1 cellular context compared by ENCODE assay signal in the genomic region with DNA sequence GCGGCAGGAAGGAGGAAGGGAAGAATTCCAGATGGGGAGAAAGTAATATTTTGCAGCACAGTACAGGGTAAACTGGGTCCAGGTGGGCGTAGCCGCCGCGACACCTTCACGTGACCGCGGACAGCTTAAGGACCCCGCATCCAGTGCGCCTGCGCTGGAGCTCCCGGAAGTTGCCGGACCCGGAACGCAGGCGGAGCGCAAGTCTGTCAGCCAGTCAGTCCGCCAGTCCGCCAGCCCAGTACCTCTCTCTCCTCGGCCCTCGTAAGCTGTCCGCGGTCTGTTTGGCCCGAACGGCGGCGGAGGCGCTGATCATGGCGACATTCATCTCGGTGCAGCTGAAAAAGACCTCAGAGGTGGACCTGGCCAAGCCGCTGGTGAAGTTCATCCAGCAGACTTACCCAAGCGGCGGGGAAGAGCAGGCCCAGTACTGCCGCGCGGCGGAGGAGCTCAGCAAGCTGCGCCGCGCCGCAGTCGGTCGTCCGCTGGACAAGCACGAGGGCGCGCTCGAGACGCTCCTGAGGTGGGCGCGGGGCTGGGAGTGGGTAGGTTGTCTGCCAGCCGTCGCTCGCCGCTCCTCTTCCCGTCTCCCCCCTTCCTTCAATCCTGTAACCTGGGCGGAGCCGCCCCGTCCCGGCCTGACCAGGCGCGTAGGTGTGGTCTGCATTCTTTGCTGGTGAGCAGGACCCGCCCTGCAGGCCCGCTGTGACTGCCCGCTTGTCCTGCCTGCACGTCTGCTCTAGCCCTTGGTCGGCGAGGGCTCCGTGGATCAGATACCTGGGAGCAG.
TF ChIP-seq lines count a peak whose summit lies in the region.

A gene with protein sequence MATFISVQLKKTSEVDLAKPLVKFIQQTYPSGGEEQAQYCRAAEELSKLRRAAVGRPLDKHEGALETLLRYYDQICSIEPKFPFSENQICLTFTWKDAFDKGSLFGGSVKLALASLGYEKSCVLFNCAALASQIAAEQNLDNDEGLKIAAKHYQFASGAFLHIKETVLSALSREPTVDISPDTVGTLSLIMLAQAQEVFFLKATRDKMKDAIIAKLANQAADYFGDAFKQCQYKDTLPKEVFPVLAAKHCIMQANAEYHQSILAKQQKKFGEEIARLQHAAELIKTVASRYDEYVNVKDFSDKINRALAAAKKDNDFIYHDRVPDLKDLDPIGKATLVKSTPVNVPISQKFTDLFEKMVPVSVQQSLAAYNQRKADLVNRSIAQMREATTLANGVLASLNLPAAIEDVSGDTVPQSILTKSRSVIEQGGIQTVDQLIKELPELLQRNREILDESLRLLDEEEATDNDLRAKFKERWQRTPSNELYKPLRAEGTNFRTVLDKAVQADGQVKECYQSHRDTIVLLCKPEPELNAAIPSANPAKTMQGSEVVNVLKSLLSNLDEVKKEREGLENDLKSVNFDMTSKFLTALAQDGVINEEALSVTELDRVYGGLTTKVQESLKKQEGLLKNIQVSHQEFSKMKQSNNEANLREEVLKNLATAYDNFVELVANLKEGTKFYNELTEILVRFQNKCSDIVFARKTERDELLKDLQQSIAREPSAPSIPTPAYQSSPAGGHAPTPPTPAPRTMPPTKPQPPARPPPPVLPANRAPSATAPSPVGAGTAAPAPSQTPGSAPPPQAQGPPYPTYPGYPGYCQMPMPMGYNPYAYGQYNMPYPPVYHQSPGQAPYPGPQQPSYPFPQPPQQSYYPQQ (plus strand): TSS at position 213 of the 784 bp plus-strand sequence. CDS start 99 bp downstream, at position 312.

TF ChIP-seq in K562, 482 proteins besides CTCF, POLR2A, EP300 and RAD21 (continued from another document and continues in another):
- TF ChIP-seq ZBTB12 (CRISPR knock-in tag; IDR thresholded peaks at IDR 0.05) (no peak), PPARD (CRISPR knock-in tag; IDR thresholded peaks at IDR 0.05) (no peak), PHB (CRISPR knock-in tag; IDR thresholded peaks at IDR 0.05) (no peak), GABPA (tag; conservative IDR thresholded peaks at IDR 0.05; ENCODE audit: low read depth) (peak; percentile 96), CEBPB (tag; IDR thresholded peaks at IDR 0.05) (no peak), SMARCE1 (IDR thresholded peaks at IDR 0.05) (0 out of 2 replicates have a peak, but pooled peaks have one; percentile 52), TFAP4 (CRISPR knock-in tag; IDR thresholded peaks at IDR 0.05; ENCODE audit: borderline replicate concordance) (peak; percentile 86), ETV6 (IDR thresholded peaks at IDR 0.05; ENCODE audit: borderline replicate concordance in 1 of 2, low read depth in 2 of 2, low read length in 1 of 2) (no peak), ETV6 (CRISPR knock-in tag; IDR thresholded peaks at IDR 0.05; ENCODE audit: borderline replicate concordance) (peak; percentile 80; the same call in 1 of the 2 replicates), U2AF1 (optimal IDR thresholded peaks at IDR 0.05; ENCODE audit: low read depth, low read length) (peak; percentile 92), ZNF589 (CRISPR knock-in tag; IDR thresholded peaks at IDR 0.05; ENCODE audit: low read depth) (no peak), LARP7 (IDR thresholded peaks at IDR 0.05) (0 out of 2 replicates have a peak, but pooled peaks have one; percentile 2), SIN3B (IDR thresholded peaks at IDR 0.05; ENCODE audit: low read depth) (peak; percentile 89), RAD51 (IDR thresholded peaks at IDR 0.05; ENCODE audit: borderline replicate concordance, low read depth) (peak; percentile 97), YBX1 (IDR thresholded peaks at IDR 0.05) (no peak), MIER1 (IDR thresholded peaks at IDR 0.05; ENCODE audit: low read depth) (no peak; the same call in 1 of the 2 replicates), NR2C2 (CRISPR knock-in tag; IDR thresholded peaks at IDR 0.05) (peak; percentile 84), NR2C2 (tag; IDR thresholded peaks at IDR 0.05) (peak; percentile 79), CHD1 (IDR thresholded peaks at IDR 0.05; ENCODE audit: low read length) (no peak), POLR3G (IDR thresholded peaks at IDR 0.05; ENCODE audit: extremely low read depth, insufficient read length, insufficient replicate concordance) (no peak), PHB2 (IDR thresholded peaks at IDR 0.05; ENCODE audit: low read depth) (no peak), CC2D1A (IDR thresholded peaks at IDR 0.05) (0 out of 2 replicates have a peak, but pooled peaks have one; percentile 21), ZC3H11A (IDR thresholded peaks at IDR 0.05; ENCODE audit: low read depth, low read length) (no peak), SP1 (CRISPR knock-in tag; IDR thresholded peaks at IDR 0.05) (peak; percentile 89), ERF (CRISPR knock-in tag; IDR thresholded peaks at IDR 0.05) (peak; percentile 27; the same call in 1 of the 2 replicates), SMAD1 (IDR thresholded peaks at IDR 0.05; ENCODE audit: low read depth, low read length, partially characterized antibody) (peak; percentile 36), ZNF263 (CRISPR knock-in tag; IDR thresholded peaks at IDR 0.05; ENCODE audit: borderline replicate concordance) (peak; percentile 51; the same call in 1 of the 2 replicates), SMARCA4 (IDR thresholded peaks at IDR 0.05) (peak; percentile 33; the same call in 1 of the 2 replicates), TCF7 (IDR thresholded peaks at IDR 0.05; ENCODE audit: borderline replicate concordance) (peak; percentile 35; the same call in 1 of the 2 replicates), ZKSCAN1 (IDR thresholded peaks at IDR 0.05; ENCODE audit: low read depth, low read length) (peak; percentile 55), JUNB (CRISPR knock-in tag; conservative IDR thresholded peaks at IDR 0.05) (no peak), JUN (IDR thresholded peaks at IDR 0.05; ENCODE audit: borderline replicate concordance, low read depth, low read length) (peak; percentile 53; the same call in 1 of the 2 replicates), JUN (CRISPR knock-in tag; IDR thresholded peaks at IDR 0.05; ENCODE audit: borderline replicate concordance) (peak; percentile 91), CREM (IDR thresholded peaks at IDR 0.05; ENCODE audit: low read depth) (peak; percentile 46), L3MBTL2 (IDR thresholded peaks at IDR 0.05) (peak; percentile 91), GTF2F1 (IDR thresholded peaks at IDR 0.05; ENCODE audit: low read depth, low read length) (no peak), RFX5 (IDR thresholded peaks at IDR 0.05; ENCODE audit: low read depth, low read length) (no peak), RNF2 (IDR thresholded peaks at IDR 0.05) (peak; percentile 75), ZNF175 (CRISPR knock-in tag; IDR thresholded peaks at IDR 0.05; ENCODE audit: low read depth) (peak; percentile 56; the same call in 1 of the 2 replicates), ZNF561 (CRISPR knock-in tag; conservative IDR thresholded peaks at IDR 0.05) (no peak), PCBP2 (IDR thresholded peaks at IDR 0.05; ENCODE audit: low read depth, low read length, poor library complexity, severe bottlenecking) (no peak), ZNF431 (CRISPR knock-in tag; IDR thresholded peaks at IDR 0.05) (peak; percentile 81)
- TF ChIP-seq, protein P1, sequence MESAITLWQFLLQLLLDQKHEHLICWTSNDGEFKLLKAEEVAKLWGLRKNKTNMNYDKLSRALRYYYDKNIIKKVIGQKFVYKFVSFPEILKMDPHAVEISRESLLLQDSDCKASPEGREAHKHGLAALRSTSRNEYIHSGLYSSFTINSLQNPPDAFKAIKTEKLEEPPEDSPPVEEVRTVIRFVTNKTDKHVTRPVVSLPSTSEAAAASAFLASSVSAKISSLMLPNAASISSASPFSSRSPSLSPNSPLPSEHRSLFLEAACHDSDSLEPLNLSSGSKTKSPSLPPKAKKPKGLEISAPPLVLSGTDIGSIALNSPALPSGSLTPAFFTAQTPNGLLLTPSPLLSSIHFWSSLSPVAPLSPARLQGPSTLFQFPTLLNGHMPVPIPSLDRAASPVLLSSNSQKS (CRISPR knock-in tag; IDR thresholded peaks at IDR 0.05), result no peak
- TF ChIP-seq, protein P2, sequence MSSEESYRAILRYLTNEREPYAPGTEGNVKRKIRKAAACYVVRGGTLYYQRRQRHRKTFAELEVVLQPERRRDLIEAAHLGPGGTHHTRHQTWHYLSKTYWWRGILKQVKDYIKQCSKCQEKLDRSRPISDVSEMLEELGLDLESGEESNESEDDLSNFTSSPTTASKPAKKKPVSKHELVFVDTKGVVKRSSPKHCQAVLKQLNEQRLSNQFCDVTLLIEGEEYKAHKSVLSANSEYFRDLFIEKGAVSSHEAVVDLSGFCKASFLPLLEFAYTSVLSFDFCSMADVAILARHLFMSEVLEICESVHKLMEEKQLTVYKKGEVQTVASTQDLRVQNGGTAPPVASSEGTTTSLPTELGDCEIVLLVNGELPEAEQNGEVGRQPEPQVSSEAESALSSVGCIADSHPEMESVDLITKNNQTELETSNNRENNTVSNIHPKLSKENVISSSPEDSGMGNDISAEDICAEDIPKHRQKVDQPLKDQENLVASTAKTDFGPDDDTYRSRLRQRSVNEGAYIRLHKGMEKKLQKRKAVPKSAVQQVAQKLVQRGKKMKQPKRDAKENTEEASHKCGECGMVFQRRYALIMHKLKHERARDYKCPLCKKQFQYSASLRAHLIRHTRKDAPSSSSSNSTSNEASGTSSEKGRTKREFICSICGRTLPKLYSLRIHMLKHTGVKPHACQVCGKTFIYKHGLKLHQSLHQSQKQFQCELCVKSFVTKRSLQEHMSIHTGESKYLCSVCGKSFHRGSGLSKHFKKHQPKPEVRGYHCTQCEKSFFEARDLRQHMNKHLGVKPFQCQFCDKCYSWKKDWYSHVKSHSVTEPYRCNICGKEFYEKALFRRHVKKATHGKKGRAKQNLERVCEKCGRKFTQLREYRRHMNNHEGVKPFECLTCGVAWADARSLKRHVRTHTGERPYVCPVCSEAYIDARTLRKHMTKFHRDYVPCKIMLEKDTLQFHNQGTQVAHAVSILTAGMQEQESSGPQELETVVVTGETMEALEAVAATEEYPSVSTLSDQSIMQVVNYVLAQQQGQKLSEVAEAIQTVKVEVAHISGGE (CRISPR knock-in tag; IDR thresholded peaks at IDR 0.05), result peak in 2 of 3 experiments; percentile 90 to 98; a peak in 4 of 6 replicates
- TF ChIP-seq, protein P3, sequence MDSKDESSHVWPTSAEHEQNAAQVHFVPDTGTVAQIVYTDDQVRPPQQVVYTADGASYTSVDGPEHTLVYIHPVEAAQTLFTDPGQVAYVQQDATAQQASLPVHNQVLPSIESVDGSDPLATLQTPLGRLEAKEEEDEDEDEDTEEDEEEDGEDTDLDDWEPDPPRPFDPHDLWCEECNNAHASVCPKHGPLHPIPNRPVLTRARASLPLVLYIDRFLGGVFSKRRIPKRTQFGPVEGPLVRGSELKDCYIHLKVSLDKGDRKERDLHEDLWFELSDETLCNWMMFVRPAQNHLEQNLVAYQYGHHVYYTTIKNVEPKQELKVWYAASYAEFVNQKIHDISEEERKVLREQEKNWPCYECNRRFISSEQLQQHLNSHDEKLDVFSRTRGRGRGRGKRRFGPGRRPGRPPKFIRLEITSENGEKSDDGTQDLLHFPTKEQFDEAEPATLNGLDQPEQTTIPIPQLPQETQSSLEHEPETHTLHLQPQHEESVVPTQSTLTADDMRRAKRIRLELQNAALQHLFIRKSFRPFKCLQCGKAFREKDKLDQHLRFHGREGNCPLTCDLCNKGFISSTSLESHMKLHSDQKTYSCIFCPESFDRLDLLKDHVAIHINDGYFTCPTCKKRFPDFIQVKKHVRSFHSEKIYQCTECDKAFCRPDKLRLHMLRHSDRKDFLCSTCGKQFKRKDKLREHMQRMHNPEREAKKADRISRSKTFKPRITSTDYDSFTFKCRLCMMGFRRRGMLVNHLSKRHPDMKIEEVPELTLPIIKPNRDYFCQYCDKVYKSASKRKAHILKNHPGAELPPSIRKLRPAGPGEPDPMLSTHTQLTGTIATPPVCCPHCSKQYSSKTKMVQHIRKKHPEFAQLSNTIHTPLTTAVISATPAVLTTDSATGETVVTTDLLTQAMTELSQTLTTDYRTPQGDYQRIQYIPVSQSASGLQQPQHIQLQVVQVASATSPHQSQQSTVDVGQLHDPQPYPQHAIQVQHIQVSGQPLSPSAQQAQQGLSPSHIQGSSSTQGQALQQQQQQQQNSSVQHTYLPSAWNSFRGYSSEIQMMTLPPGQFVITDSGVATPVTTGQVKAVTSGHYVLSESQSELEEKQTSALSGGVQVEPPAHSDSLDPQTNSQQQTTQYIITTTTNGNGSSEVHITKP (IDR thresholded peaks at IDR 0.05; ENCODE audit: partially characterized antibody), result peak; percentile 91
- TF ChIP-seq, protein P4, sequence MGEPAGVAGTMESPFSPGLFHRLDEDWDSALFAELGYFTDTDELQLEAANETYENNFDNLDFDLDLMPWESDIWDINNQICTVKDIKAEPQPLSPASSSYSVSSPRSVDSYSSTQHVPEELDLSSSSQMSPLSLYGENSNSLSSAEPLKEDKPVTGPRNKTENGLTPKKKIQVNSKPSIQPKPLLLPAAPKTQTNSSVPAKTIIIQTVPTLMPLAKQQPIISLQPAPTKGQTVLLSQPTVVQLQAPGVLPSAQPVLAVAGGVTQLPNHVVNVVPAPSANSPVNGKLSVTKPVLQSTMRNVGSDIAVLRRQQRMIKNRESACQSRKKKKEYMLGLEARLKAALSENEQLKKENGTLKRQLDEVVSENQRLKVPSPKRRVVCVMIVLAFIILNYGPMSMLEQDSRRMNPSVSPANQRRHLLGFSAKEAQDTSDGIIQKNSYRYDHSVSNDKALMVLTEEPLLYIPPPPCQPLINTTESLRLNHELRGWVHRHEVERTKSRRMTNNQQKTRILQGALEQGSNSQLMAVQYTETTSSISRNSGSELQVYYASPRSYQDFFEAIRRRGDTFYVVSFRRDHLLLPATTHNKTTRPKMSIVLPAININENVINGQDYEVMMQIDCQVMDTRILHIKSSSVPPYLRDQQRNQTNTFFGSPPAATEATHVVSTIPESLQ (CRISPR knock-in tag; IDR thresholded peaks at IDR 0.05), result peak; percentile 71
- TF ChIP-seq, protein P5, sequence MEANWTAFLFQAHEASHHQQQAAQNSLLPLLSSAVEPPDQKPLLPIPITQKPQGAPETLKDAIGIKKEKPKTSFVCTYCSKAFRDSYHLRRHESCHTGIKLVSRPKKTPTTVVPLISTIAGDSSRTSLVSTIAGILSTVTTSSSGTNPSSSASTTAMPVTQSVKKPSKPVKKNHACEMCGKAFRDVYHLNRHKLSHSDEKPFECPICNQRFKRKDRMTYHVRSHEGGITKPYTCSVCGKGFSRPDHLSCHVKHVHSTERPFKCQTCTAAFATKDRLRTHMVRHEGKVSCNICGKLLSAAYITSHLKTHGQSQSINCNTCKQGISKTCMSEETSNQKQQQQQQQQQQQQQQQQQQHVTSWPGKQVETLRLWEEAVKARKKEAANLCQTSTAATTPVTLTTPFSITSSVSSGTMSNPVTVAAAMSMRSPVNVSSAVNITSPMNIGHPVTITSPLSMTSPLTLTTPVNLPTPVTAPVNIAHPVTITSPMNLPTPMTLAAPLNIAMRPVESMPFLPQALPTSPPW (CRISPR knock-in tag; IDR thresholded peaks at IDR 0.05), result peak; percentile 83
